In genomic region chr2:128584296-128584900, GRCh38 we compare ENCODE assay signal across 19 cellular contexts.
DNase-seq lines count a peak whose midpoint lies in the region; TF ChIP-seq lines count a peak whose summit lies in the region.
"Had no signal": no experiment of that assay in that cellular context is flagged by ENCODE, and none has a peak within 500 bp of the region (broad histone marks: within the 10 kb centered on the region; RNA-seq: fewer than 3 reads in every experiment).

No MANE protein-coding gene starts in this region.

- no peak overlapping the region for H3K4me3 ChIP-seq in ACC112 (ENCODE audit: low read depth, low read length)
- no peak overlapping the region for H3K4me3 ChIP-seq in HFF-Myc (replicated peaks; ENCODE audit: low read depth, low read length)
- no peak overlapping the region for H3K4me3 ChIP-seq in CD8-positive, alpha-beta memory T cell (ENCODE audit: low read length)
- H3K4me3 ChIP-seq: body of pancreas, dorsolateral prefrontal cortex, esophagus squamous epithelium, SJSA1, spleen had no signal

- no peaks in the 10 kb centered on the region for H3K79me2 ChIP-seq in ACC112 (ENCODE audit: control insufficient read depth, insufficient read depth, low read length, unreplicated experiment)

- no peaks in the 10 kb centered on the region for H3K9me3 ChIP-seq in CD8-positive, alpha-beta memory T cell (ENCODE audit: low read length)
- H3K9me3 ChIP-seq: body of pancreas, Caco-2, esophagus squamous epithelium, SJSA1 had no signal

- no peak for TF ChIP-seq CTCF in HFF-Myc (IDR thresholded peaks at IDR 0.05; ENCODE audit: low read depth, low read length, missing control alignments)

- no peaks in the 10 kb centered on the region for H3K27me3 ChIP-seq in ACC112 (ENCODE audit: insufficient read depth, low read length)
- no peaks in the 10 kb centered on the region for H3K27me3 ChIP-seq in CD8-positive, alpha-beta memory T cell (ENCODE audit: insufficient read depth, low read length, poor library complexity, severe bottlenecking)
- H3K27me3 ChIP-seq: body of pancreas, SJSA1, spleen had no signal

- H3K36me3 Mint-ChIP-seq in CD8-positive, alpha-beta memory T cell = peaks cover 0 to 1% (median 0%) of the 10 kb centered on the region in 3 donors

- DNase-seq in HFF-Myc (ENCODE audit: extremely low read depth, low read depth) (peak; percentile 90), dedifferentiated amniotic fluid mesenchymal stem cell (ENCODE audit: extremely low spot score) (peak; percentile 71), iris pigment epithelial cell (ENCODE audit: low read depth) (peak; percentile 90), SHP77 (lab: John Stamatoyannopoulos, UW) (no peak), amygdala (lab: John Stamatoyannopoulos, UW) (no peak)
- DNase-seq in activated T-cell treated with anti-CD3 and anti-CD28 coated beads, Interleukin-2, amount 50 U/mL, for 48 hours = no peak
- DNase-seq in CD8-positive, alpha-beta memory T cell = no peak
- DNase-seq: activated CD4-positive, alpha-beta T cell treated with anti-CD3 and anti-CD28 coated beads for 1 hour; body of pancreas; Caco-2; dorsolateral prefrontal cortex; esophagus squamous epithelium; GDM1; NCI-H2029; NCI-H524 treated with DMSO at 0.1 percent for 48 hours; spleen; stimulated activated naive CD4-positive, alpha-beta T cell had no signal

- peak overlapping the region; percentile 74 for H3K27ac ChIP-seq in ACC112 (ENCODE audit: low read depth, low read length)
- no peak overlapping the region for H3K27ac ChIP-seq in CD8-positive, alpha-beta memory T cell (ENCODE audit: low read depth, low read length)
- H3K27ac ChIP-seq: body of pancreas, dorsolateral prefrontal cortex, esophagus squamous epithelium, SJSA1, spleen had no signal

- no peak overlapping the region for H2AFZ ChIP-seq in ACC112 (ENCODE audit: low read length, unreplicated experiment)

- H3K36me3 ChIP-seq in ACC112 (ENCODE audit: insufficient read depth, low read length) = no peaks in the 10 kb centered on the region
- no peaks in the 10 kb centered on the region for H3K36me3 ChIP-seq in CD8-positive, alpha-beta memory T cell (ENCODE audit: insufficient read depth, low read length)
- H3K36me3 ChIP-seq: esophagus squamous epithelium, SJSA1, spleen had no signal

- peaks cover 0 to 7% (median 4%) of the 10 kb centered on the region in 5 donors for H3K9me3 Mint-ChIP-seq in CD8-positive, alpha-beta memory T cell

- H3K27ac Mint-ChIP-seq in CD8-positive, alpha-beta memory T cell = no peak overlapping the region

- H3K27me3 Mint-ChIP-seq in CD8-positive, alpha-beta memory T cell = peaks cover 2 to 13% of the 10 kb centered on the region in 2 donors

- no peak overlapping the region for H3K4me3 Mint-ChIP-seq in CD8-positive, alpha-beta memory T cell

- CTCF ChIA-PET in CD8-positive, alpha-beta memory T cell (lab: Charles Lee) = no interaction called here

- POLR2A ChIA-PET in CD8-positive, alpha-beta memory T cell (lab: Charles Lee) = no interaction called here

- peaks cover 2% of the 10 kb centered on the region for H3K4me1 ChIP-seq in ACC112 (ENCODE audit: control insufficient read depth, insufficient read depth, low read length, unreplicated experiment)
- H3K4me1 ChIP-seq in CD8-positive, alpha-beta memory T cell (ENCODE audit: insufficient read depth, low read length) = no peaks in the 10 kb centered on the region
- H3K4me1 ChIP-seq: body of pancreas, esophagus squamous epithelium, spleen had no signal

- no peaks in the 10 kb centered on the region for H3K4me1 Mint-ChIP-seq in CD8-positive, alpha-beta memory T cell

Comparison
In these comparisons a context has a peak if more than half of its experiments do, and no peak if none do; other contexts are left out.
1. DNase-seq: peak in HFF-Myc (single experiment), dedifferentiated amniotic fluid mesenchymal stem cell (single experiment) and iris pigment epithelial cell (single experiment); none in activated T-cell treated with anti-CD3 and anti-CD28 coated beads, Interleukin-2, amount 50 U/mL, for 48 hours (0 of 2), CD8-positive, alpha-beta memory T cell (0 of 5), SHP77 (0 of 2) and amygdala (0 of 56).